ENCODE assay signal across 25 cellular contexts in genomic region chr16:54429029-54429428, GRCh38.
"Had no signal": no experiment of that assay in that cellular context is flagged by ENCODE, and none has a peak within 500 bp of the region (broad histone marks: within the 10 kb centered on the region; RNA-seq: fewer than 3 reads in every experiment).

No MANE protein-coding gene starts in this region.

- H3K27me3 ChIP-seq: brain microvascular endothelial cell had no signal

- H3K4me3 ChIP-seq: coronary artery, dorsolateral prefrontal cortex had no signal

- H3K36me3 ChIP-seq: brain microvascular endothelial cell, WERI-Rb-1 had no signal

- H3K27ac ChIP-seq: brain microvascular endothelial cell, coronary artery, dorsolateral prefrontal cortex, WERI-Rb-1 had no signal

- ATAC-seq: activated CD4-positive, CD25-positive, alpha-beta regulatory T cell treated with anti-CD3 and anti-CD28 coated beads, Interleukin-2, amount 50 U/mL, for 24 hours; activated CD8-positive, alpha-beta T cell treated with anti-CD3 and anti-CD28 coated beads for 36 hours; activated T-cell treated with anti-CD3 and anti-CD28 coated beads, Interleukin-2, amount 50 U/mL, for 4 hours; activated T-helper 17 cell treated with anti-CD3 and anti-CD28 coated beads, Interleukin-2, amount 50 U/mL, for 72 hours; esophagus mucosa had no signal

- DNase-seq: activated B cell treated with CpG ODN at 0.5 μM for 24 hours; activated CD4-positive, alpha-beta T cell treated with anti-CD3 and anti-CD28 coated beads for 48 hours; activated CD4-positive, alpha-beta T cell treated with anti-CD3 and anti-CD28 coated beads, Interleukin-2, amount 50 U/mL, for 1 hour; activated CD4-positive, alpha-beta T cell treated with anti-CD3 and anti-CD28 coated beads, Interleukin-2, amount 50 U/mL, for 48 hours; activated CD8-positive, alpha-beta memory T cell treated with anti-CD3 and anti-CD28 coated beads for 24 hours; activated CD8-positive, alpha-beta T cell treated with anti-CD3 and anti-CD28 coated beads for 36 hours; activated effector memory CD4-positive, alpha-beta T cell treated with Interleukin-2 at 50 U/mL for 16 hours; activated gamma-delta T cell treated with Interleukin-2 at 50 U/mL for 16 hours; activated naive CD4-positive, alpha-beta T cell treated with anti-CD3 and anti-CD28 coated beads, Interleukin-2, amount 50 U/mL, for 16 hours; activated naive CD4-positive, alpha-beta T cell treated with Interleukin-2 at 50 U/mL for 16 hours; activated T-cell treated with anti-CD3 and anti-CD28 coated beads, Interleukin-2, amount 50 U/mL, for 4 hours; amniotic stem cell; anterior cingulate cortex; brain microvascular endothelial cell; dorsolateral prefrontal cortex; effector memory CD4-positive, alpha-beta T cell; endodermal cell; foreskin fibroblast; head of caudate nucleus; T-helper 2 cell; WERI-Rb-1 had no signal
